ENCODE assay signal across 9 cellular contexts in the genomic region with DNA sequence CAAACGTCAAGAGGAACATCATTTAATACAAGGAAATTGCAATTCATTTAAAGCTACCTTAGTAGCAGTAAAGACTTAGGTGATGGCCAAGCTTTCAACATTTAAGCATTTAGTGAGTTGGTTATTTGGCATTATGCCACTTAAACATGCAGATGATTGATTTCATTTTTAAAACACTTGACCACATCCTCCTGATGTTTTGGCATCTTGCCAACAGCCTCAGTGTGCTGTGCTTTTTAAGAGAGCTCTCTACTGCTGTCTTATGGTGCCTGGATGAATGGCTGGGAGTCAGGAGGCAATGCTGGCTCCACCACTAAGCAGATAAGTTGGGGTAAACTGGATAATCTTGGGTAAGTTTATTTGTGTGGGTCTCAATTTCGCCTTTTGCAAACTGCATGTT.
DNase-seq lines count a peak whose midpoint lies in the region; ATAC-seq and TF ChIP-seq lines count a peak whose summit lies in the region.
"Had no signal": no experiment of that assay in that cellular context is flagged by ENCODE, and none has a peak within 500 bp of the region (broad histone marks: within the 10 kb centered on the region; RNA-seq: fewer than 3 reads in every experiment).

No MANE protein-coding gene starts in this region.

- H3K9me3 ChIP-seq in Karpas-422 (ENCODE audit: low read length) (no peaks in the 10 kb centered on the region), vagina (no peaks in the 10 kb centered on the region)
- H3K9me3 ChIP-seq: tibial nerve had no signal

- no peaks in the 10 kb centered on the region for H3K36me3 ChIP-seq in Karpas-422 (ENCODE audit: insufficient read depth, low read length)
- no peaks in the 10 kb centered on the region for H3K36me3 ChIP-seq in vagina
- H3K36me3 ChIP-seq: tibial nerve had no signal

- peak; percentile 92 for ATAC-seq in GM21390 (IDR thresholded peaks at IDR 0.05; ENCODE audit: unreplicated experiment)

- DNase-seq in COLO829 (ENCODE audit: low spot score), result peak; percentile 23
- peak; percentile 74 for DNase-seq in Karpas-422
- DNase-seq in SW480 (ENCODE audit: low spot score), result peak; percentile 81
- peak; percentile 42 for DNase-seq in activated naive CD8-positive, alpha-beta T cell treated with anti-CD3 and anti-CD28 coated beads, Interleukin-2, amount 50 U/mL, for 16 hours (ENCODE audit: low read depth, low spot score)
- DNase-seq in medulla oblongata (ENCODE audit: extremely low spot score), result peak; percentile 39
- peak; percentile 23 to 92 (median 75) for DNase-seq in stimulated activated naive CD4-positive, alpha-beta T cell (lab: John Stamatoyannopoulos, UW)
- DNase-seq in vagina (ENCODE audit: extremely low spot score in 2 of 2), result no peak

- H3K4me1 ChIP-seq in Karpas-422 (ENCODE audit: low read length), result peaks cover 10% of the 10 kb centered on the region
- no peaks in the 10 kb centered on the region for H3K4me1 ChIP-seq in vagina

- intact Hi-C loops in vagina (cut with DNase I), result no loop called here

- no peak for TF ChIP-seq CTCF in vagina (IDR thresholded peaks at IDR 0.05)

- no peak overlapping the region for H3K4me3 ChIP-seq in Karpas-422 (ENCODE audit: low read length)
- no peak overlapping the region for H3K4me3 ChIP-seq in vagina
- H3K4me3 ChIP-seq: tibial nerve had no signal

- H2AFZ ChIP-seq in Karpas-422 (ENCODE audit: low read length), result no peak overlapping the region

- no peak overlapping the region for H3K4me2 ChIP-seq in Karpas-422 (ENCODE audit: low read depth, low read length, poor library complexity, severe bottlenecking)

- H3K27me3 ChIP-seq in Karpas-422 (ENCODE audit: low read length) (no peaks in the 10 kb centered on the region), vagina (no peaks in the 10 kb centered on the region)
- H3K27me3 ChIP-seq: tibial nerve had no signal

- H3K27ac ChIP-seq in Karpas-422 (ENCODE audit: low read length) (no peak overlapping the region), vagina (no peak overlapping the region)
- H3K27ac ChIP-seq: tibial nerve had no signal

- H3K79me2 ChIP-seq in Karpas-422 (ENCODE audit: low read length), result no peaks in the 10 kb centered on the region

- no peak overlapping the region for H3K9ac ChIP-seq in Karpas-422 (ENCODE audit: low read length)

- H4K20me1 ChIP-seq in Karpas-422 (ENCODE audit: insufficient read depth, low read depth, low read length), result no peaks in the 10 kb centered on the region

- no peaks in the 10 kb centered on the region for H3K9me2 ChIP-seq in Karpas-422 (replicated peaks; ENCODE audit: insufficient read depth, low read length)

- TF ChIP-seq POLR2A in vagina (IDR thresholded peaks at IDR 0.05), result no peak

Comparison
In these comparisons a context has a peak if more than half of its experiments do, and no peak if none do; other contexts are left out.
1. DNase-seq: peak in COLO829 (single experiment), Karpas-422 (single experiment), SW480 (single experiment), activated naive CD8-positive, alpha-beta T cell treated with anti-CD3 and anti-CD28 coated beads, Interleukin-2, amount 50 U/mL, for 16 hours (single experiment), medulla oblongata (single experiment) and stimulated activated naive CD4-positive, alpha-beta T cell (6 of 6); none in vagina (0 of 2).